Comparison of ENCODE assay signal across 1 cellular context in the genomic region with DNA sequence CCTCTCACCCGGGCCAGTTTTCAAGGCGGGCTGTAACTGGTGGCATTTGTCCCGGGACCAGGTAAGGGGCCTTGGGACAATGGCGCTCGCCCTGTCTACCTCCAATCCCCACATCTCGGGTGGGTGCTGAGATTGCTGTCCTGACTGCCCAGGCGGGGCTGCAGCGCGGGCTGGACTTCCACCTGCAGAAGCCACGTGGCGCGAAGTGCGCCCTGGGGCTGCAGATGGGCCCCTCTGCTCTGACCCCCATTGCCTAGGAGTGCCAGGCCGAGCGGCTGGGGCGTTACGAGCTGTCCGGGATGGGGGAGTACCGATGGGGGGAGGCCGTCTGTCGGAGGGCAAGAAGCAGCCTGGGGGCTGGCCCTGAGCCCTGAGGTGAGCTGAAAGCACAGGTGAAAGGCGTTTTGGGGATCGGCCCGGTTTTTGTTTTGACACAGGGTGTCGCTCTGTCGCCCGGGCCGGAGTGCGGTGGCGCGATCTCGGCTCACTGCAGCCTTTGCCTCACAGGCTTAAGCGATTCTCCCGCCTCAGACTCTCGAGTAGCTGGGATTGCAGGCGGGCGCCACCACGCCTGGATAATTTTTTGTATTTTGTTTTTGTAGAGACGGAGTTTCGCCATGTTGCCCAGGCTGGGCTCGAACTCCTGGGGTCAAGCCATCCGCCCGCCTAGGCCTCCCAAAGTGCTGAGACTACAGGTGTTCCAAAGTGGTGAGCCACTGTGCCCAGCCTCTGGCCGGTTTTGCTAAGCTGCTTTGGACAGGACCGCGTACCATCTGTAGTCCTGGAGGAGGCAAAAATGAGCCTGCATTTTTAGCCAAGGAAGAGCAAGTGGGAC.
A peak's percentile ranks its signal among the peaks of the same experiment; 100 is the strongest.
TF ChIP-seq lines count a peak whose summit lies in the region.

A gene with protein sequence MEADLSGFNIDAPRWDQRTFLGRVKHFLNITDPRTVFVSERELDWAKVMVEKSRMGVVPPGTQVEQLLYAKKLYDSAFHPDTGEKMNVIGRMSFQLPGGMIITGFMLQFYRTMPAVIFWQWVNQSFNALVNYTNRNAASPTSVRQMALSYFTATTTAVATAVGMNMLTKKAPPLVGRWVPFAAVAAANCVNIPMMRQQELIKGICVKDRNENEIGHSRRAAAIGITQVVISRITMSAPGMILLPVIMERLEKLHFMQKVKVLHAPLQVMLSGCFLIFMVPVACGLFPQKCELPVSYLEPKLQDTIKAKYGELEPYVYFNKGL (plus strand): TSS at position 16 of the 835 bp plus-strand sequence. CDS start 12,001 bp downstream, outside the sequence.

TF ChIP-seq in K562, 482 proteins besides CTCF, POLR2A, EP300 and RAD21 (continued from another document and continues in another):
- TF ChIP-seq, protein P1, sequence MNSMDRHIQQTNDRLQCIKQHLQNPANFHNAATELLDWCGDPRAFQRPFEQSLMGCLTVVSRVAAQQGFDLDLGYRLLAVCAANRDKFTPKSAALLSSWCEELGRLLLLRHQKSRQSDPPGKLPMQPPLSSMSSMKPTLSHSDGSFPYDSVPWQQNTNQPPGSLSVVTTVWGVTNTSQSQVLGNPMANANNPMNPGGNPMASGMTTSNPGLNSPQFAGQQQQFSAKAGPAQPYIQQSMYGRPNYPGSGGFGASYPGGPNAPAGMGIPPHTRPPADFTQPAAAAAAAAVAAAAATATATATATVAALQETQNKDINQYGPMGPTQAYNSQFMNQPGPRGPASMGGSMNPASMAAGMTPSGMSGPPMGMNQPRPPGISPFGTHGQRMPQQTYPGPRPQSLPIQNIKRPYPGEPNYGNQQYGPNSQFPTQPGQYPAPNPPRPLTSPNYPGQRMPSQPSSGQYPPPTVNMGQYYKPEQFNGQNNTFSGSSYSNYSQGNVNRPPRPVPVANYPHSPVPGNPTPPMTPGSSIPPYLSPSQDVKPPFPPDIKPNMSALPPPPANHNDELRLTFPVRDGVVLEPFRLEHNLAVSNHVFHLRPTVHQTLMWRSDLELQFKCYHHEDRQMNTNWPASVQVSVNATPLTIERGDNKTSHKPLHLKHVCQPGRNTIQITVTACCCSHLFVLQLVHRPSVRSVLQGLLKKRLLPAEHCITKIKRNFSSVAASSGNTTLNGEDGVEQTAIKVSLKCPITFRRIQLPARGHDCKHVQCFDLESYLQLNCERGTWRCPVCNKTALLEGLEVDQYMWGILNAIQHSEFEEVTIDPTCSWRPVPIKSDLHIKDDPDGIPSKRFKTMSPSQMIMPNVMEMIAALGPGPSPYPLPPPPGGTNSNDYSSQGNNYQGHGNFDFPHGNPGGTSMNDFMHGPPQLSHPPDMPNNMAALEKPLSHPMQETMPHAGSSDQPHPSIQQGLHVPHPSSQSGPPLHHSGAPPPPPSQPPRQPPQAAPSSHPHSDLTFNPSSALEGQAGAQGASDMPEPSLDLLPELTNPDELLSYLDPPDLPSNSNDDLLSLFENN (IDR thresholded peaks at IDR 0.05; ENCODE audit: low read depth in 2 of 2, low read length in 2 of 2) = no peak
- no peak for TF ChIP-seq ESRRB (CRISPR knock-in tag; IDR thresholded peaks at IDR 0.05; ENCODE audit: borderline replicate concordance)
- 0 out of 2 replicates have a peak, but pooled peaks have one; percentile 29 for TF ChIP-seq CXXC5 (CRISPR knock-in tag; IDR thresholded peaks at IDR 0.05)
- TF ChIP-seq, protein P2, sequence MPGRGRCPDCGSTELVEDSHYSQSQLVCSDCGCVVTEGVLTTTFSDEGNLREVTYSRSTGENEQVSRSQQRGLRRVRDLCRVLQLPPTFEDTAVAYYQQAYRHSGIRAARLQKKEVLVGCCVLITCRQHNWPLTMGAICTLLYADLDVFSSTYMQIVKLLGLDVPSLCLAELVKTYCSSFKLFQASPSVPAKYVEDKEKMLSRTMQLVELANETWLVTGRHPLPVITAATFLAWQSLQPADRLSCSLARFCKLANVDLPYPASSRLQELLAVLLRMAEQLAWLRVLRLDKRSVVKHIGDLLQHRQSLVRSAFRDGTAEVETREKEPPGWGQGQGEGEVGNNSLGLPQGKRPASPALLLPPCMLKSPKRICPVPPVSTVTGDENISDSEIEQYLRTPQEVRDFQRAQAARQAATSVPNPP (IDR thresholded peaks at IDR 0.05; ENCODE audit: borderline replicate concordance, insufficient read depth, insufficient read length) = no peak
- no peak for TF ChIP-seq SOX6 (IDR thresholded peaks at IDR 0.05)
- no peak for TF ChIP-seq ZSCAN32 (CRISPR knock-in tag; IDR thresholded peaks at IDR 0.05)
- TF ChIP-seq GTF2F1 (IDR thresholded peaks at IDR 0.05; ENCODE audit: low read depth, low read length) = no peak
- TF ChIP-seq SNIP1 (IDR thresholded peaks at IDR 0.05; ENCODE audit: low read depth) = no peak
- no peak for TF ChIP-seq ZNF699 (CRISPR knock-in tag; IDR thresholded peaks at IDR 0.05; ENCODE audit: insufficient replicate concordance)
- TF ChIP-seq, protein P3, sequence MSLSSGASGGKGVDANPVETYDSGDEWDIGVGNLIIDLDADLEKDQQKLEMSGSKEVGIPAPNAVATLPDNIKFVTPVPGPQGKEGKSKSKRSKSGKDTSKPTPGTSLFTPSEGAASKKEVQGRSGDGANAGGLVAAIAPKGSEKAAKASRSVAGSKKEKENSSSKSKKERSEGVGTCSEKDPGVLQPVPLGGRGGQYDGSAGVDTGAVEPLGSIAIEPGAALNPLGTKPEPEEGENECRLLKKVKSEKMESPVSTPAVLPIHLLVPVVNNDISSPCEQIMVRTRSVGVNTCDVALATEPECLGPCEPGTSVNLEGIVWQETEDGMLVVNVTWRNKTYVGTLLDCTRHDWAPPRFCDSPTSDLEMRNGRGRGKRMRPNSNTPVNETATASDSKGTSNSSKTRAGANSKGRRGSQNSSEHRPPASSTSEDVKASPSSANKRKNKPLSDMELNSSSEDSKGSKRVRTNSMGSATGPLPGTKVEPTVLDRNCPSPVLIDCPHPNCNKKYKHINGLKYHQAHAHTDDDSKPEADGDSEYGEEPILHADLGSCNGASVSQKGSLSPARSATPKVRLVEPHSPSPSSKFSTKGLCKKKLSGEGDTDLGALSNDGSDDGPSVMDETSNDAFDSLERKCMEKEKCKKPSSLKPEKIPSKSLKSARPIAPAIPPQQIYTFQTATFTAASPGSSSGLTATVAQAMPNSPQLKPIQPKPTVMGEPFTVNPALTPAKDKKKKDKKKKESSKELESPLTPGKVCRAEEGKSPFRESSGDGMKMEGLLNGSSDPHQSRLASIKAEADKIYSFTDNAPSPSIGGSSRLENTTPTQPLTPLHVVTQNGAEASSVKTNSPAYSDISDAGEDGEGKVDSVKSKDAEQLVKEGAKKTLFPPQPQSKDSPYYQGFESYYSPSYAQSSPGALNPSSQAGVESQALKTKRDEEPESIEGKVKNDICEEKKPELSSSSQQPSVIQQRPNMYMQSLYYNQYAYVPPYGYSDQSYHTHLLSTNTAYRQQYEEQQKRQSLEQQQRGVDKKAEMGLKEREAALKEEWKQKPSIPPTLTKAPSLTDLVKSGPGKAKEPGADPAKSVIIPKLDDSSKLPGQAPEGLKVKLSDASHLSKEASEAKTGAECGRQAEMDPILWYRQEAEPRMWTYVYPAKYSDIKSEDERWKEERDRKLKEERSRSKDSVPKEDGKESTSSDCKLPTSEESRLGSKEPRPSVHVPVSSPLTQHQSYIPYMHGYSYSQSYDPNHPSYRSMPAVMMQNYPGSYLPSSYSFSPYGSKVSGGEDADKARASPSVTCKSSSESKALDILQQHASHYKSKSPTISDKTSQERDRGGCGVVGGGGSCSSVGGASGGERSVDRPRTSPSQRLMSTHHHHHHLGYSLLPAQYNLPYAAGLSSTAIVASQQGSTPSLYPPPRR (CRISPR knock-in tag; IDR thresholded peaks at IDR 0.05; ENCODE audit: borderline replicate concordance) = no peak
- no peak for TF ChIP-seq CC2D1A (IDR thresholded peaks at IDR 0.05)
- no peak for TF ChIP-seq SMC3 (conservative IDR thresholded peaks at IDR 0.05; ENCODE audit: insufficient read depth, low read depth, low read length)
- no peak for TF ChIP-seq SRSF1 (IDR thresholded peaks at IDR 0.05; ENCODE audit: low read depth, low read length)
- TF ChIP-seq, protein P4, sequence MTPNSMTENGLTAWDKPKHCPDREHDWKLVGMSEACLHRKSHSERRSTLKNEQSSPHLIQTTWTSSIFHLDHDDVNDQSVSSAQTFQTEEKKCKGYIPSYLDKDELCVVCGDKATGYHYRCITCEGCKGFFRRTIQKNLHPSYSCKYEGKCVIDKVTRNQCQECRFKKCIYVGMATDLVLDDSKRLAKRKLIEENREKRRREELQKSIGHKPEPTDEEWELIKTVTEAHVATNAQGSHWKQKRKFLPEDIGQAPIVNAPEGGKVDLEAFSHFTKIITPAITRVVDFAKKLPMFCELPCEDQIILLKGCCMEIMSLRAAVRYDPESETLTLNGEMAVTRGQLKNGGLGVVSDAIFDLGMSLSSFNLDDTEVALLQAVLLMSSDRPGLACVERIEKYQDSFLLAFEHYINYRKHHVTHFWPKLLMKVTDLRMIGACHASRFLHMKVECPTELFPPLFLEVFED (CRISPR knock-in tag; conservative IDR thresholded peaks at IDR 0.05) = no peak
- no peak for TF ChIP-seq NCOA1 (IDR thresholded peaks at IDR 0.05; ENCODE audit: low read depth)
- TF ChIP-seq ZNF239 (CRISPR knock-in tag; IDR thresholded peaks at IDR 0.05) = no peak
- no peak for TF ChIP-seq OTX1 (CRISPR knock-in tag; IDR thresholded peaks at IDR 0.05)
- no peak for TF ChIP-seq PHB2 (IDR thresholded peaks at IDR 0.05; ENCODE audit: low read depth)
- TF ChIP-seq ZNF311 (CRISPR knock-in tag; IDR thresholded peaks at IDR 0.05) = no peak
- TF ChIP-seq ZNF766 (CRISPR knock-in tag; conservative IDR thresholded peaks at IDR 0.05) = no peak
- TF ChIP-seq SAP30 (IDR thresholded peaks at IDR 0.05; ENCODE audit: borderline replicate concordance, insufficient read depth, low read depth, low read length, poor library complexity, severe bottlenecking) = peak; percentile 97
- TF ChIP-seq, protein P5, sequence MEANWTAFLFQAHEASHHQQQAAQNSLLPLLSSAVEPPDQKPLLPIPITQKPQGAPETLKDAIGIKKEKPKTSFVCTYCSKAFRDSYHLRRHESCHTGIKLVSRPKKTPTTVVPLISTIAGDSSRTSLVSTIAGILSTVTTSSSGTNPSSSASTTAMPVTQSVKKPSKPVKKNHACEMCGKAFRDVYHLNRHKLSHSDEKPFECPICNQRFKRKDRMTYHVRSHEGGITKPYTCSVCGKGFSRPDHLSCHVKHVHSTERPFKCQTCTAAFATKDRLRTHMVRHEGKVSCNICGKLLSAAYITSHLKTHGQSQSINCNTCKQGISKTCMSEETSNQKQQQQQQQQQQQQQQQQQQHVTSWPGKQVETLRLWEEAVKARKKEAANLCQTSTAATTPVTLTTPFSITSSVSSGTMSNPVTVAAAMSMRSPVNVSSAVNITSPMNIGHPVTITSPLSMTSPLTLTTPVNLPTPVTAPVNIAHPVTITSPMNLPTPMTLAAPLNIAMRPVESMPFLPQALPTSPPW (CRISPR knock-in tag; IDR thresholded peaks at IDR 0.05) = 0 out of 2 replicates have a peak, but pooled peaks have one; percentile 27
- TF ChIP-seq BHLHE40 (IDR thresholded peaks at IDR 0.05; ENCODE audit: low read length) = no peak; the same call in 1 of the 2 replicates
- TF ChIP-seq ZNF175 (CRISPR knock-in tag; IDR thresholded peaks at IDR 0.05; ENCODE audit: low read depth) = no peak
- TF ChIP-seq, protein P6, sequence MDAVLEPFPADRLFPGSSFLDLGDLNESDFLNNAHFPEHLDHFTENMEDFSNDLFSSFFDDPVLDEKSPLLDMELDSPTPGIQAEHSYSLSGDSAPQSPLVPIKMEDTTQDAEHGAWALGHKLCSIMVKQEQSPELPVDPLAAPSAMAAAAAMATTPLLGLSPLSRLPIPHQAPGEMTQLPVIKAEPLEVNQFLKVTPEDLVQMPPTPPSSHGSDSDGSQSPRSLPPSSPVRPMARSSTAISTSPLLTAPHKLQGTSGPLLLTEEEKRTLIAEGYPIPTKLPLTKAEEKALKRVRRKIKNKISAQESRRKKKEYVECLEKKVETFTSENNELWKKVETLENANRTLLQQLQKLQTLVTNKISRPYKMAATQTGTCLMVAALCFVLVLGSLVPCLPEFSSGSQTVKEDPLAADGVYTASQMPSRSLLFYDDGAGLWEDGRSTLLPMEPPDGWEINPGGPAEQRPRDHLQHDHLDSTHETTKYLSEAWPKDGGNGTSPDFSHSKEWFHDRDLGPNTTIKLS (IDR thresholded peaks at IDR 0.05; ENCODE audit: borderline replicate concordance, low read depth) = peak; percentile 85; the same call in 1 of the 2 replicates
- no peak for TF ChIP-seq CBX8 (IDR thresholded peaks at IDR 0.05; ENCODE audit: borderline replicate concordance, extremely low read depth, low read depth, low read length, poor library complexity, severe bottlenecking)
- no peak for TF ChIP-seq HCFC1 (IDR thresholded peaks at IDR 0.05; ENCODE audit: low read depth, low read length)
- TF ChIP-seq MCM7 (IDR thresholded peaks at IDR 0.05) = no peak
- TF ChIP-seq MAFF (IDR thresholded peaks at IDR 0.05; ENCODE audit: low read length) = no peak
- TF ChIP-seq, protein P7, sequence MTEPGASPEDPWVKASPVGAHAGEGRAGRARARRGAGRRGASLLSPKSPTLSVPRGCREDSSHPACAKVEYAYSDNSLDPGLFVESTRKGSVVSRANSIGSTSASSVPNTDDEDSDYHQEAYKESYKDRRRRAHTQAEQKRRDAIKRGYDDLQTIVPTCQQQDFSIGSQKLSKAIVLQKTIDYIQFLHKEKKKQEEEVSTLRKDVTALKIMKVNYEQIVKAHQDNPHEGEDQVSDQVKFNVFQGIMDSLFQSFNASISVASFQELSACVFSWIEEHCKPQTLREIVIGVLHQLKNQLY (CRISPR knock-in tag; conservative IDR thresholded peaks at IDR 0.05) = no peak
- TF ChIP-seq, protein P8, sequence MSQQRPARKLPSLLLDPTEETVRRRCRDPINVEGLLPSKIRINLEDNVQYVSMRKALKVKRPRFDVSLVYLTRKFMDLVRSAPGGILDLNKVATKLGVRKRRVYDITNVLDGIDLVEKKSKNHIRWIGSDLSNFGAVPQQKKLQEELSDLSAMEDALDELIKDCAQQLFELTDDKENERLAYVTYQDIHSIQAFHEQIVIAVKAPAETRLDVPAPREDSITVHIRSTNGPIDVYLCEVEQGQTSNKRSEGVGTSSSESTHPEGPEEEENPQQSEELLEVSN (IDR thresholded peaks at IDR 0.05; ENCODE audit: borderline replicate concordance in 1 of 2, extremely low read depth in 1 of 2, insufficient read depth in 1 of 2, insufficient read length in 1 of 2, low read depth in 1 of 2, low read length in 1 of 2, poor library complexity in 1 of 2, severe bottlenecking in 1 of 2) = peak; percentile 24 to 51
- peak; percentile 46; the same call in 1 of the 2 replicates for TF ChIP-seq FOXP1 (CRISPR knock-in tag; IDR thresholded peaks at IDR 0.05)
- TF ChIP-seq ZNF444 (CRISPR knock-in tag; IDR thresholded peaks at IDR 0.05) = no peak
- peak; percentile 84 to 89 for TF ChIP-seq SIN3A (IDR thresholded peaks at IDR 0.05; ENCODE audit: borderline replicate concordance in 2 of 2, control insufficient read depth in 1 of 2, low read depth in 2 of 2, low read length in 2 of 2)
- TF ChIP-seq, protein P9, sequence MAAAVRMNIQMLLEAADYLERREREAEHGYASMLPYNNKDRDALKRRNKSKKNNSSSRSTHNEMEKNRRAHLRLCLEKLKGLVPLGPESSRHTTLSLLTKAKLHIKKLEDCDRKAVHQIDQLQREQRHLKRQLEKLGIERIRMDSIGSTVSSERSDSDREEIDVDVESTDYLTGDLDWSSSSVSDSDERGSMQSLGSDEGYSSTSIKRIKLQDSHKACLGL (CRISPR knock-in tag; IDR thresholded peaks at IDR 0.05; ENCODE audit: borderline replicate concordance, poor library complexity, severe bottlenecking) = peak; percentile 66
- TF ChIP-seq L3MBTL2 (IDR thresholded peaks at IDR 0.05) = peak; percentile 89
- no peak for TF ChIP-seq CSDE1 (IDR thresholded peaks at IDR 0.05)
- TF ChIP-seq HIVEP1 (CRISPR knock-in tag; IDR thresholded peaks at IDR 0.05) = no peak
